In genomic region chr21:36319767-36320420, GRCh38 we compare ENCODE assay signal across 8 cellular contexts. TPM values are rescaled to one million over a fixed set of nuclear protein-coding genes. Genes with fewer than 3 reads are reported as not detected.
DNase-seq lines count a peak whose midpoint lies in the region; ATAC-seq and TF ChIP-seq lines count a peak whose summit lies in the region.

TSS of gene MORC3 (plus strand) at chr21:36320197. CDS start at chr21:36320265, 68 bp downstream.

- peak; percentile 92 for ATAC-seq in HG02759 (IDR thresholded peaks at IDR 0.05; ENCODE audit: unreplicated experiment)

- H3K9me3 Mint-ChIP-seq in osteocyte (ENCODE audit: unreplicated experiment) = peaks cover 6% of the 10 kb centered on the region

- WGBS in thymus = under 1% methylated on average over 59 of the region's 59 CpGs

- peaks cover 38% of the 10 kb centered on the region for H3K4me1 Mint-ChIP-seq in osteocyte (ENCODE audit: unreplicated experiment)

- no peaks in the 10 kb centered on the region for H3K27me3 Mint-ChIP-seq in osteocyte (ENCODE audit: unreplicated experiment)

- H3K36me3 ChIP-seq in thymus (ENCODE audit: control insufficient read depth, insufficient read depth) = no peaks in the 10 kb centered on the region

- H3K27me3 ChIP-seq in thymus (ENCODE audit: control insufficient read depth, insufficient read depth) = no peaks in the 10 kb centered on the region

- peak within 1 kb of the TSS; percentile 99 for H3K27ac ChIP-seq in thymus (ENCODE audit: low read depth)

- H3K4me3 ChIP-seq in GM12865 (ENCODE audit: low read depth, low read length) (peak within 1 kb of the TSS; percentile 99), thymus (ENCODE audit: low read length) (peak within 1 kb of the TSS; percentile 97)

- peak within 1 kb of the TSS; percentile 92 for H3K4me3 Mint-ChIP-seq in osteocyte (ENCODE audit: unreplicated experiment)

- H3K9me3 ChIP-seq in thymus (ENCODE audit: control insufficient read depth) = no peaks in the 10 kb centered on the region

- TF ChIP-seq CTCF in GM12865 (IDR thresholded peaks at IDR 0.05; ENCODE audit: insufficient read depth, low read depth, low read length, missing control alignments) (no peak), osteocyte (IDR thresholded peaks at IDR 0.05) (no peak)

- H3K27ac Mint-ChIP-seq in osteocyte (ENCODE audit: unreplicated experiment) = peak within 1 kb of the TSS; percentile 99

- H3K36me3 Mint-ChIP-seq in osteocyte (ENCODE audit: unreplicated experiment) = peaks cover 8% of the 10 kb centered on the region

- intact Hi-C loops in head of caudate nucleus (cut with DNase I) = loop anchor here (5.0 kb wide), 1 partner anchor 168 kb away; no protein-coding TSS in a partner anchor

- DNase-seq in GM12865 (ENCODE audit: low read depth) (peak; percentile 99), NCI-H1417 (lab: John Stamatoyannopoulos, UW) (peak; percentile 100), SW 1271 (lab: John Stamatoyannopoulos, UW) (peak; percentile 88 to 95), head of caudate nucleus (peak; percentile 94 to 99 (median 98)), osteocyte (ENCODE audit: extremely low spot score, unreplicated experiment) (peak; percentile 100)
- DNase-seq in activated naive CD8-positive, alpha-beta T cell treated with anti-CD3 and anti-CD28 coated beads, Interleukin-2, amount 50 U/mL, for 16 hours (ENCODE audit: low read depth, low spot score) = peak; percentile 96

- peaks cover 3% of the 10 kb centered on the region for H3K4me1 ChIP-seq in thymus (ENCODE audit: control insufficient read depth, insufficient read depth, low read length)

RNA-seq across cellular contexts. Expression of gene MORC3, which starts in this region (rescaled TPM):
- total RNA-seq in osteocyte = 27.8 and 31.1 TPM in 2 replicates
- 33.2 TPM for polyA plus RNA-seq in thymus

Comparison
In these comparisons a context has a peak if more than half of its experiments do, and no peak if none do; other contexts are left out.
1. Peak in every context shown above with its lines: DNase-seq, ATAC-seq, H3K4me3 ChIP-seq and H3K27ac ChIP-seq.